In genomic region chr9:127937383-127938297, GRCh38 we compare ENCODE assay signal across 8 cellular contexts. TPM values are rescaled to one million over a fixed set of nuclear protein-coding genes. Genes with fewer than 3 reads are reported as not detected.
A peak's percentile ranks its signal among the peaks of the same experiment; 100 is the strongest.
DNase-seq lines count a peak whose midpoint lies in the region; ATAC-seq and TF ChIP-seq lines count a peak whose summit lies in the region.

Gene DPM2, minus strand, starts transcription at chr9:127937854. Its CDS starts 34 bp downstream, at chr9:127937820.

- DNase-seq in GM13976 (ENCODE audit: low spot score): peak; percentile 96
- peak; percentile 63 for DNase-seq in NCI-H146 (lab: John Stamatoyannopoulos, UW)
- DNase-seq in T-helper 9 cell: peak; percentile 82
- DNase-seq in astrocyte of the cerebellum (ENCODE audit: low read depth): no peak
- DNase-seq in hippocampal formation (lab: John Stamatoyannopoulos, UW): peak; percentile 52 to 71
- DNase-seq in renal cortical epithelial cell (ENCODE audit: low read depth): peak; percentile 64
- peak; percentile 89 to 93 for DNase-seq in aorta

- no peaks in the 10 kb centered on the region for H3K36me3 ChIP-seq in aorta (ENCODE audit: control insufficient read depth in 1 of 2, insufficient read depth in 2 of 2, low read length in 1 of 2)

- H3K4me3 ChIP-seq in astrocyte of the cerebellum (ENCODE audit: low read depth, low read length) (peak within 1 kb of the TSS; percentile 90), aorta (ENCODE audit: low read length in 2 of 2) (peak within 1 kb of the TSS; percentile 44 to 60)

- in situ Hi-C loops in GM13976 (cut with MboI; ENCODE audit: low sequenced_read_pairs, unreplicated experiment) (loop anchor here (25.0 kb wide), 1 partner anchor 100 kb away; no protein-coding TSS in a partner anchor), astrocyte of the cerebellum (cut with HindIII; ENCODE audit: low sequenced_read_pairs) (loop anchor here (10.0 kb wide), 1 partner anchor 157 kb away; no protein-coding TSS in a partner anchor)

- H3K27ac ChIP-seq in aorta (ENCODE audit: low read depth in 1 of 2, low read length in 2 of 2): no peak within 1 kb of the TSS

- TF ChIP-seq CTCF in GM13976 (IDR thresholded peaks at IDR 0.05; ENCODE audit: borderline replicate concordance, control extremely low read depth, extremely low read depth, insufficient read depth, missing control alignments): no peak
- TF ChIP-seq CTCF in astrocyte of the cerebellum (IDR thresholded peaks at IDR 0.05; ENCODE audit: low read depth, low read length, missing control alignments): no peak

- H3K4me1 ChIP-seq in aorta (ENCODE audit: control insufficient read depth in 1 of 2, insufficient read depth in 2 of 2, low read length in 2 of 2): no peaks in the 10 kb centered on the region

- ATAC-seq in HG02798 (IDR thresholded peaks at IDR 0.05; ENCODE audit: poor library complexity, unreplicated experiment) (peak; percentile 91), aorta (ENCODE audit: low FRiP score) (peak; percentile 92)

- intact Hi-C loops in aorta (cut with DNase I): no loop called here

- H3K9me3 ChIP-seq in aorta (ENCODE audit: control insufficient read depth, low read length): no peaks in the 10 kb centered on the region

- WGBS in aorta, 2 donors: 3 to 4% methylated on average over 61 of the region's 61 CpGs

- no peaks in the 10 kb centered on the region for H3K27me3 ChIP-seq in aorta (ENCODE audit: control insufficient read depth in 1 of 2, insufficient read depth in 2 of 2, low read length in 1 of 2)

RNA-seq across cellular contexts. Expression of gene DPM2, which starts in this region (rescaled TPM):
- total RNA-seq in renal cortical epithelial cell (6.4 and 7.1 TPM in 2 replicates), aorta (10 to 100 TPM; 20.0 to 26.3 TPM)
- polyA plus RNA-seq in aorta: 10 to 100 TPM; 18.2 to 22.7 TPM
